In genomic region chr5:77775773-77776605, GRCh38 we compare ENCODE assay signal across 8 cellular contexts. TPM values are rescaled to one million over a fixed set of nuclear protein-coding genes. Genes with fewer than 3 reads are reported as not detected.
DNase-seq lines count a peak whose midpoint lies in the region; ATAC-seq and TF ChIP-seq lines count a peak whose summit lies in the region.

Gene TBCA, minus strand, starts transcription at chr5:77776339. Its CDS starts 82 bp downstream, at chr5:77776257.

- H3K4me3 ChIP-seq in DND-41 (ENCODE audit: low read depth in 1 of 2, low read length in 2 of 2) (peak within 1 kb of the TSS; percentile 64 to 67), esophagus (ENCODE audit: low read depth in 1 of 2, low read length in 2 of 2) (peak within 1 kb of the TSS; percentile 74 to 78), muscle layer of colon (ENCODE audit: low read depth in 1 of 2, low read length in 2 of 2) (peak within 1 kb of the TSS; percentile 38 to 94)

- H3K4me2 ChIP-seq in DND-41 (ENCODE audit: insufficient read depth, low read length) = peak within 1 kb of the TSS; percentile 88

- 0% methylated on average over 74 to 92 of the region's 92 CpGs for WGBS in esophagus, 2 donors

- H3K27me3 ChIP-seq in DND-41 (ENCODE audit: insufficient read depth, low read length, poor library complexity) = no peaks in the 10 kb centered on the region
- no peaks in the 10 kb centered on the region for H3K27me3 ChIP-seq in esophagus (ENCODE audit: control insufficient read depth in 1 of 2, insufficient read depth in 2 of 2, low read length in 2 of 2)
- no peaks in the 10 kb centered on the region for H3K27me3 ChIP-seq in muscle layer of colon (ENCODE audit: control insufficient read depth in 1 of 2, insufficient read depth in 2 of 2, low read length in 2 of 2)

- H3K36me3 Mint-ChIP-seq in activated T-cell treated with anti-CD3 and anti-CD28 coated beads, Interleukin-2, amount 50 U/mL, for 24 hours (ENCODE audit: low read depth) = peaks cover 44% of the 10 kb centered on the region

- H3K9ac ChIP-seq in DND-41 (ENCODE audit: low read depth, low read length) (peak within 1 kb of the TSS; percentile 85), muscle layer of colon (ENCODE audit: low read length) (peak within 1 kb of the TSS; percentile 87)

- peak; percentile 94 for DNase-seq in DND-41
- DNase-seq in KBM-7 = peak; percentile 97
- DNase-seq in activated T-cell treated with anti-CD3 and anti-CD28 coated beads, Interleukin-2, amount 50 U/mL, for 24 hours = peak; percentile 95
- DNase-seq in stimulated activated CD8-positive, alpha-beta memory T cell treated with anti-CD3 and anti-CD28 coated beads, Interleukin-7, amount 100 ng/mL, for 24 hours (ENCODE audit: low read depth) = peak; percentile 79

- H3K9me3 ChIP-seq in DND-41 (ENCODE audit: insufficient read depth, low read length, severe bottlenecking) = no peaks in the 10 kb centered on the region
- no peaks in the 10 kb centered on the region for H3K9me3 ChIP-seq in esophagus (ENCODE audit: control insufficient read depth in 2 of 2, insufficient read depth in 1 of 2, low read depth in 1 of 2, low read length in 1 of 2)
- no peaks in the 10 kb centered on the region for H3K9me3 ChIP-seq in muscle layer of colon (ENCODE audit: low read length)

- H3K27ac ChIP-seq in DND-41 (ENCODE audit: low read length) (peak within 1 kb of the TSS; percentile 86), esophagus (ENCODE audit: low read depth in 2 of 2, low read length in 1 of 2) (peak within 1 kb of the TSS; percentile 98 to 99), muscle layer of colon (ENCODE audit: low read depth, low read length) (peak within 1 kb of the TSS; percentile 92)

- peak within 1 kb of the TSS; percentile 93 for H3K4me3 Mint-ChIP-seq in activated T-cell treated with anti-CD3 and anti-CD28 coated beads, Interleukin-2, amount 50 U/mL, for 24 hours

- H3K4me1 ChIP-seq in DND-41 (ENCODE audit: insufficient read depth, low read length) (peaks cover 37% of the 10 kb centered on the region), esophagus (ENCODE audit: control insufficient read depth in 2 of 2, insufficient read depth in 2 of 2, low read length in 1 of 2) (peaks cover 0 to 2% of the 10 kb centered on the region in 2 donors), muscle layer of colon (ENCODE audit: insufficient read depth, low read length) (peaks cover 37% of the 10 kb centered on the region)

- H2AFZ ChIP-seq in DND-41 (ENCODE audit: low read depth, low read length) = peak within 1 kb of the TSS; percentile 89

- H3K36me3 ChIP-seq in DND-41 (ENCODE audit: insufficient read depth, low read length) = peaks cover 31% of the 10 kb centered on the region
- H3K36me3 ChIP-seq in esophagus (ENCODE audit: control insufficient read depth in 2 of 2, insufficient read depth in 2 of 2, low read length in 1 of 2) = no peaks in the 10 kb centered on the region
- peaks cover 5% of the 10 kb centered on the region for H3K36me3 ChIP-seq in muscle layer of colon (ENCODE audit: insufficient read depth, low read length)

- in situ Hi-C loops in KBM-7 (cut with MboI; ENCODE audit: low pct_unique_long_range_greater_than_20kb, low sequenced_read_pairs) = no loop called here

- no peaks in the 10 kb centered on the region for H3K27me3 Mint-ChIP-seq in activated T-cell treated with anti-CD3 and anti-CD28 coated beads, Interleukin-2, amount 50 U/mL, for 24 hours

- H3K79me2 ChIP-seq in DND-41 (ENCODE audit: insufficient read depth, low read length) = peaks cover 51% of the 10 kb centered on the region

- H3K27ac Mint-ChIP-seq in activated T-cell treated with anti-CD3 and anti-CD28 coated beads, Interleukin-2, amount 50 U/mL, for 24 hours = peak within 1 kb of the TSS; percentile 97

- peaks cover 54% of the 10 kb centered on the region for H3K4me1 Mint-ChIP-seq in activated T-cell treated with anti-CD3 and anti-CD28 coated beads, Interleukin-2, amount 50 U/mL, for 24 hours (ENCODE audit: low read depth)

- no peaks in the 10 kb centered on the region for H3K9me3 Mint-ChIP-seq in activated T-cell treated with anti-CD3 and anti-CD28 coated beads, Interleukin-2, amount 50 U/mL, for 24 hours

- peaks cover 34% of the 10 kb centered on the region for H4K20me1 ChIP-seq in DND-41 (ENCODE audit: insufficient read depth, low read length)

- peak; percentile 89 for ATAC-seq in DND-41 (ENCODE audit: insufficient read depth, low read depth)
- ATAC-seq in GM21723 (IDR thresholded peaks at IDR 0.05; ENCODE audit: unreplicated experiment) = peak; percentile 89

- TF ChIP-seq CTCF in DND-41 (IDR thresholded peaks at IDR 0.05; ENCODE audit: borderline replicate concordance, extremely low read depth, low read length, poor library complexity, severe bottlenecking) = peak; percentile 25

TF ChIP-seq in PFSK-1, 5 proteins besides CTCF, POLR2A, EP300 and RAD21:
- no peak for TF ChIP-seq FOXP2 (optimal IDR thresholded peaks at IDR 0.05; ENCODE audit: borderline replicate concordance, extremely low read depth, extremely low read length, insufficient read depth)
- TF ChIP-seq TAF1 (IDR thresholded peaks at IDR 0.05; ENCODE audit: borderline replicate concordance, insufficient read depth, low read length) = peak; percentile 55; the same call in 1 of the 2 replicates
- no peak for TF ChIP-seq REST (IDR thresholded peaks at IDR 0.05; ENCODE audit: insufficient read depth in 1 of 2, low read depth in 2 of 2, low read length in 2 of 2)
- peak; percentile 90 for TF ChIP-seq POLR2AphosphoS5 (IDR thresholded peaks at IDR 0.05; ENCODE audit: low read depth, low read length)
- no peak for TF ChIP-seq SIN3A (IDR thresholded peaks at IDR 0.05; ENCODE audit: borderline replicate concordance, insufficient read depth, low read length)

RNA-seq across cellular contexts. Expression of gene TBCA, which starts in this region (rescaled TPM):
- polyA plus RNA-seq in PFSK-1 (2012; ENCODE audit: insufficient read length, low read depth) = 254 TPM
- polyA plus RNA-seq in esophagus = 100 to 1,000 TPM; 174 to 176 TPM

Comparison
In these comparisons a context has a peak if more than half of its experiments do, and no peak if none do; other contexts are left out.
1. Peak in every context shown above with its lines: DNase-seq, ATAC-seq, H3K4me3 ChIP-seq and H3K27ac ChIP-seq.